In genomic region chr3:194671511-194671899, GRCh38 we compare ENCODE assay signal across 7 cellular contexts. TPM values are rescaled to one million over a fixed set of nuclear protein-coding genes. Genes with fewer than 3 reads are reported as not detected.
A peak's percentile ranks its signal among the peaks of the same experiment; 100 is the strongest.
DNase-seq lines count a peak whose midpoint lies in the region; ATAC-seq and FAIRE-seq lines count a peak whose summit lies in the region.

No MANE protein-coding gene starts in this region.

- no peaks in the 10 kb centered on the region for H3K9me3 ChIP-seq in trophoblast cell (ENCODE audit: insufficient read depth, low read depth, low read length)

- peak overlapping the region; percentile 81 for H3K9ac ChIP-seq in trophoblast cell (ENCODE audit: low read length)

- FAIRE-seq in G401.6 (lab: Jason Lieb, UNC) = peak; percentile 51

- peaks cover 20% of the 10 kb centered on the region for H3K36me3 Mint-ChIP-seq in activated T-helper 1 cell treated with anti-CD3 and anti-CD28 coated beads, Interleukin-12 subunit alpha, Interleukin-12 subunit beta, Interleukin-2, Interleukin-4 antibody, amounts not matched to agents 30 ng/mL and 10 ng/mL and 1 ng/mL, durations not matched to agents 14 hours and 24 hours and 36 hours (ENCODE audit: low read depth)

- H2BK12ac ChIP-seq in trophoblast cell (ENCODE audit: low read length) = no peak overlapping the region

- no peaks in the 10 kb centered on the region for H3K9me3 Mint-ChIP-seq in activated T-helper 1 cell treated with anti-CD3 and anti-CD28 coated beads, Interleukin-12 subunit alpha, Interleukin-12 subunit beta, Interleukin-2, Interleukin-4 antibody, amounts not matched to agents 30 ng/mL and 10 ng/mL and 1 ng/mL, durations not matched to agents 14 hours and 24 hours and 36 hours

- ATAC-seq in GM21619 (IDR thresholded peaks at IDR 0.05; ENCODE audit: unreplicated experiment) (peak; percentile 26), HG03565 (IDR thresholded peaks at IDR 0.05; ENCODE audit: unreplicated experiment) (no peak)

- peaks cover 0 to 3% of the 10 kb centered on the region in 2 experiments for H3K4me1 ChIP-seq in trophoblast cell (ENCODE audit: control insufficient read depth in 1 of 2, insufficient read depth in 2 of 2, low read length in 2 of 2)

- peaks cover 3% of the 10 kb centered on the region for H3K27me3 Mint-ChIP-seq in activated T-helper 1 cell treated with anti-CD3 and anti-CD28 coated beads, Interleukin-12 subunit alpha, Interleukin-12 subunit beta, Interleukin-2, Interleukin-4 antibody, amounts not matched to agents 30 ng/mL and 10 ng/mL and 1 ng/mL, durations not matched to agents 14 hours and 24 hours and 36 hours (ENCODE audit: insufficient read depth)

- no peaks in the 10 kb centered on the region for H3K27me3 ChIP-seq in trophoblast cell (ENCODE audit: insufficient read depth, low read length)

- no peak overlapping the region for H2AFZ ChIP-seq in trophoblast cell (ENCODE audit: insufficient read depth, low read length, poor library complexity)

- H4K12ac ChIP-seq in trophoblast cell (ENCODE audit: low read depth, low read length) = no peak overlapping the region

- peak overlapping the region; percentile 89 for H3K4me3 ChIP-seq in trophoblast cell (ENCODE audit: low read depth, low read length)

- peak overlapping the region; percentile 91 for H4K8ac ChIP-seq in trophoblast cell (ENCODE audit: low read depth, low read length)

- DNase-seq in NAMALWA (ENCODE audit: low spot score) (peak; percentile 78), germinal center (ENCODE audit: low spot score) (peak; percentile 57), trophoblast cell (peak in 1 of 2 donors; percentile 63)
- no peak for DNase-seq in activated T-helper 1 cell treated with anti-CD3 and anti-CD28 coated beads, Interleukin-12 subunit alpha, Interleukin-12 subunit beta, Interleukin-2, Interleukin-4 antibody, amounts not matched to agents 30 ng/mL and 10 ng/mL and 1 ng/mL, durations not matched to agents 14 hours and 24 hours and 36 hours (ENCODE audit: low spot score)

- peak overlapping the region; percentile 51 for H3K14ac ChIP-seq in trophoblast cell (ENCODE audit: low read length)

- peaks cover 65% of the 10 kb centered on the region for H3K4me1 Mint-ChIP-seq in activated T-helper 1 cell treated with anti-CD3 and anti-CD28 coated beads, Interleukin-12 subunit alpha, Interleukin-12 subunit beta, Interleukin-2, Interleukin-4 antibody, amounts not matched to agents 30 ng/mL and 10 ng/mL and 1 ng/mL, durations not matched to agents 14 hours and 24 hours and 36 hours (ENCODE audit: low read depth)

- WGBS in trophoblast cell (ENCODE audit: extremely low coverage, insufficient coverage, insufficient read length) = no CpG with 5 or more reads among the region's 5 CpGs

- no peak overlapping the region for H2AK5ac ChIP-seq in trophoblast cell (ENCODE audit: low read length)

- intact Hi-C loops in activated T-helper 1 cell treated with anti-CD3 and anti-CD28 coated beads, Interleukin-12 subunit alpha, Interleukin-12 subunit beta, Interleukin-2, Interleukin-4 antibody, amounts not matched to agents 30 ng/mL and 10 ng/mL and 1 ng/mL, durations not matched to agents 14 hours and 24 hours and 36 hours (cut with micrococcal nuclease) = loop anchor here (1.0 to 5.0 kb wide), 4 partner anchors 17 to 871 kb away; partner anchors contain the start of genes ACAP2, ATP13A3 and PPP1R2

- H2BK120ac ChIP-seq in trophoblast cell (ENCODE audit: insufficient read depth, low read length, poor library complexity) = no peak overlapping the region

- H3K27ac ChIP-seq in trophoblast cell (ENCODE audit: low read depth, low read length) = no peak overlapping the region

- peak overlapping the region; percentile 97 for H3K27ac Mint-ChIP-seq in activated T-helper 1 cell treated with anti-CD3 and anti-CD28 coated beads, Interleukin-12 subunit alpha, Interleukin-12 subunit beta, Interleukin-2, Interleukin-4 antibody, amounts not matched to agents 30 ng/mL and 10 ng/mL and 1 ng/mL, durations not matched to agents 14 hours and 24 hours and 36 hours

- peak overlapping the region; percentile 8 for H3K4ac ChIP-seq in trophoblast cell (ENCODE audit: low read depth, low read length)

- H3K79me2 ChIP-seq in trophoblast cell (ENCODE audit: control insufficient read depth, insufficient read depth, low read length, poor library complexity) = peaks cover 4% of the 10 kb centered on the region

- no peak overlapping the region for H3K23ac ChIP-seq in trophoblast cell (ENCODE audit: low read length)

- H2BK5ac ChIP-seq in trophoblast cell (ENCODE audit: low read depth, low read length, poor library complexity) = no peak overlapping the region

- H3K4me3 Mint-ChIP-seq in activated T-helper 1 cell treated with anti-CD3 and anti-CD28 coated beads, Interleukin-12 subunit alpha, Interleukin-12 subunit beta, Interleukin-2, Interleukin-4 antibody, amounts not matched to agents 30 ng/mL and 10 ng/mL and 1 ng/mL, durations not matched to agents 14 hours and 24 hours and 36 hours = peak overlapping the region; percentile 99

- H3K18ac ChIP-seq in trophoblast cell (ENCODE audit: low read length) = no peak overlapping the region

- peak overlapping the region; percentile 96 for H3K4me2 ChIP-seq in trophoblast cell (ENCODE audit: low read length)

- peaks cover 3 to 7% of the 10 kb centered on the region in 2 experiments for H3K36me3 ChIP-seq in trophoblast cell (ENCODE audit: control insufficient read depth in 1 of 2, insufficient read depth in 2 of 2, low read length in 2 of 2)

- H3K79me1 ChIP-seq in trophoblast cell (ENCODE audit: low read length) = peaks cover 3% of the 10 kb centered on the region

- H4K91ac ChIP-seq in trophoblast cell (ENCODE audit: low read depth, low read length) = no peak overlapping the region

RNA-seq across cellular contexts. Expression of gene LSG1, which starts 0.5 kb away (rescaled TPM):
- 65.1 and 66.3 TPM in 2 replicates for total RNA-seq in activated T-helper 1 cell treated with anti-CD3 and anti-CD28 coated beads, Interleukin-12 subunit alpha, Interleukin-12 subunit beta, Interleukin-2, Interleukin-4 antibody, amounts not matched to agents 30 ng/mL and 10 ng/mL and 1 ng/mL, durations not matched to agents 14 hours and 24 hours and 36 hours
- 17.7 and 18.0 TPM in 2 replicates for polyA plus RNA-seq in trophoblast cell (2013)

RNA-seq across cellular contexts. Expression of gene FAM43A, which starts 14.2 kb away (rescaled TPM):
- total RNA-seq in activated T-helper 1 cell treated with anti-CD3 and anti-CD28 coated beads, Interleukin-12 subunit alpha, Interleukin-12 subunit beta, Interleukin-2, Interleukin-4 antibody, amounts not matched to agents 30 ng/mL and 10 ng/mL and 1 ng/mL, durations not matched to agents 14 hours and 24 hours and 36 hours = 13.0 and 13.1 TPM in 2 replicates
- 23.3 and 27.6 TPM in 2 replicates for polyA plus RNA-seq in trophoblast cell (2013)

RNA-seq across cellular contexts. Expression of gene TMEM44, which starts 38.3 kb away (rescaled TPM):
- total RNA-seq in activated T-helper 1 cell treated with anti-CD3 and anti-CD28 coated beads, Interleukin-12 subunit alpha, Interleukin-12 subunit beta, Interleukin-2, Interleukin-4 antibody, amounts not matched to agents 30 ng/mL and 10 ng/mL and 1 ng/mL, durations not matched to agents 14 hours and 24 hours and 36 hours = 2.1 and 2.4 TPM in 2 replicates
- polyA plus RNA-seq in trophoblast cell (2013) = 9.6 and 10.5 TPM in 2 replicates
